Comparison of ENCODE assay signal across 33 cellular contexts in genomic region chr10:18310761-18311160, GRCh38.
"Had no signal": no experiment of that assay in that cellular context is flagged by ENCODE, and none has a peak within 500 bp of the region (broad histone marks: within the 10 kb centered on the region; RNA-seq: fewer than 3 reads in every experiment).

No MANE protein-coding gene starts in this region.

- H3K9me3 ChIP-seq: ascending aorta had no signal

- FAIRE-seq: bronchial epithelial cell, TTC549 had no signal

- ATAC-seq: activated CD4-positive, alpha-beta T cell treated with anti-CD3 and anti-CD28 coated beads for 36 hours; activated CD4-positive, CD25-positive, alpha-beta regulatory T cell treated with anti-CD3 and anti-CD28 coated beads, Interleukin-2, amount 50 U/mL, for 24 hours; activated CD8-positive, alpha-beta memory T cell treated with anti-CD3 and anti-CD28 coated beads, Interleukin-2, amount 10 ng/mL, durations not matched to agents 7 days and 5 days; activated CD8-positive, alpha-beta T cell treated with anti-CD3 and anti-CD28 coated beads, Interleukin-2, amount 10 ng/mL, durations not matched to agents 7 days and 5 days; activated naive CD8-positive, alpha-beta T cell treated with anti-CD3 and anti-CD28 coated beads, Interleukin-2, amount 50 U/mL, for 24 hours; WTC11 had no signal

- H3K27ac ChIP-seq: ascending aorta, WERI-Rb-1 had no signal

- H3K27me3 ChIP-seq: ascending aorta, cardiac muscle cell had no signal

- DNase-seq: activated CD4-positive, alpha-beta memory T cell treated with anti-CD3 and anti-CD28 coated beads, Interleukin-2, amount 10 ng/mL, durations not matched to agents 7 days and 5 days; activated CD4-positive, alpha-beta T cell treated with anti-CD3 and anti-CD28 coated beads for 1 hour; activated CD4-positive, alpha-beta T cell treated with anti-CD3 and anti-CD28 coated beads for 36 hours; activated CD4-positive, alpha-beta T cell treated with anti-CD3 and anti-CD28 coated beads for 48 hours; activated CD4-positive, alpha-beta T cell treated with anti-CD3 and anti-CD28 coated beads, Interleukin-2, amount 10 ng/mL, durations not matched to agents 7 days and 5 days; activated CD4-positive, alpha-beta T cell treated with anti-CD3 and anti-CD28 coated beads, Interleukin-2, amount 50 U/mL, for 48 hours; activated CD4-positive, CD25-positive, alpha-beta regulatory T cell; activated CD8-positive, alpha-beta memory T cell treated with anti-CD3 and anti-CD28 coated beads for 24 hours; activated CD8-positive, alpha-beta memory T cell treated with anti-CD3 and anti-CD28 coated beads, Interleukin-2, amount 10 ng/mL, durations not matched to agents 7 days and 5 days; activated CD8-positive, alpha-beta memory T cell treated with anti-CD3 and anti-CD28 coated beads, Interleukin-2, amount 50 U/mL, for 48 hours; activated CD8-positive, alpha-beta T cell treated with anti-CD3 and anti-CD28 coated beads, Interleukin-2, amount 10 ng/mL, durations not matched to agents 7 days and 5 days; activated effector memory CD4-positive, alpha-beta T cell treated with Interleukin-2 at 50 U/mL for 16 hours; activated gamma-delta T cell; activated naive CD4-positive, alpha-beta T cell treated with anti-CD3 and anti-CD28 coated beads, Interleukin-2, amount 10 ng/mL, durations not matched to agents 7 days and 5 days; activated naive CD4-positive, alpha-beta T cell treated with Interleukin-2 at 50 U/mL for 16 hours; activated naive CD8-positive, alpha-beta T cell treated with anti-CD3 and anti-CD28 coated beads, Interleukin-2, amount 10 ng/mL, durations not matched to agents 7 days and 5 days; activated naive CD8-positive, alpha-beta T cell treated with anti-CD3 and anti-CD28 coated beads, Interleukin-2, amount 50 U/mL, for 24 hours; activated T-cell treated with anti-CD3 and anti-CD28 coated beads, Interleukin-2, amount 50 U/mL, for 24 hours; activated T-cell treated with anti-CD3 and anti-CD28 coated beads, Interleukin-2, amount 50 U/mL, for 48 hours; amygdala; anterior cingulate cortex; caudate nucleus; cerebellar nuclear complex; T-helper 1 cell; T-helper 2 cell; T-helper 9 cell; WERI-Rb-1 had no signal

- H3K4me3 ChIP-seq: ascending aorta, cardiac muscle cell had no signal

- H3K36me3 ChIP-seq: ascending aorta, cardiac muscle cell, WERI-Rb-1 had no signal
